Comparison of ENCODE assay signal across 2 cellular contexts in the genomic region with DNA sequence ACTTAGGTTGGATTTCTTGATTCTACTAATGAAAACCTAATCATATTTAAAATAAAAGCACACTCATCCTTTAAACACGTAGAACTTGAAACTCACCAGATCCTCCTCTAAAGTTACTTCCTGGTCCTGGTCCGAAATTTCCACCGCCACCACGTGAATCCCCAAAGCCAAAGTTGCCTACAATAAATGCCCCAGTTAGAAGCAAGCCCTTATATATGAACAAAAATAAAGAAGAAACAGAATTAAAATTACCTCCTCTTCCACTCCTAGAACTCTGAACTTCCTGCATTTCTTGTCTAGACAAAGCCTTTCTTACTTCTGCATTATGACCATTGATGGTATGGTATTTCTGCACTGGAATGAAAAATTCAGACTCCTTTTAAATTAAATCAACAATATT.
TF ChIP-seq lines count a peak whose summit lies in the region.

No MANE protein-coding gene starts in this region.

TF ChIP-seq in IMR-90, 13 proteins besides CTCF, POLR2A, EP300 and RAD21:
- TF ChIP-seq NFE2L2 (IDR thresholded peaks at IDR 0.05; ENCODE audit: low read depth, low read length) (no peak), MAZ (IDR thresholded peaks at IDR 0.05; ENCODE audit: borderline replicate concordance, low read depth, low read length) (no peak)

TF ChIP-seq in K562, 482 proteins besides CTCF, POLR2A, EP300 and RAD21:
- TF ChIP-seq POLR2AphosphoS2 (IDR thresholded peaks at IDR 0.05; ENCODE audit: low read length) (peak; percentile 44; the same call in 1 of the 2 replicates), ZKSCAN1 (IDR thresholded peaks at IDR 0.05; ENCODE audit: low read depth, low read length) (no peak), SREBF1 (IDR thresholded peaks at IDR 0.05; ENCODE audit: borderline replicate concordance, low read depth, low read length) (no peak), POLR2AphosphoS5 (IDR thresholded peaks at IDR 0.05; ENCODE audit: control insufficient read depth, insufficient read depth, low read depth, low read length) (0 out of 2 replicates have a peak, but pooled peaks have one; percentile 24), HNRNPL (IDR thresholded peaks at IDR 0.05; ENCODE audit: low read depth, low read length) (peak; percentile 6; the same call in 1 of the 2 replicates), RBFOX2 (IDR thresholded peaks at IDR 0.05; ENCODE audit: low read depth, low read length) (peak; percentile 51; the same call in 1 of the 2 replicates)
